In the genomic region with DNA sequence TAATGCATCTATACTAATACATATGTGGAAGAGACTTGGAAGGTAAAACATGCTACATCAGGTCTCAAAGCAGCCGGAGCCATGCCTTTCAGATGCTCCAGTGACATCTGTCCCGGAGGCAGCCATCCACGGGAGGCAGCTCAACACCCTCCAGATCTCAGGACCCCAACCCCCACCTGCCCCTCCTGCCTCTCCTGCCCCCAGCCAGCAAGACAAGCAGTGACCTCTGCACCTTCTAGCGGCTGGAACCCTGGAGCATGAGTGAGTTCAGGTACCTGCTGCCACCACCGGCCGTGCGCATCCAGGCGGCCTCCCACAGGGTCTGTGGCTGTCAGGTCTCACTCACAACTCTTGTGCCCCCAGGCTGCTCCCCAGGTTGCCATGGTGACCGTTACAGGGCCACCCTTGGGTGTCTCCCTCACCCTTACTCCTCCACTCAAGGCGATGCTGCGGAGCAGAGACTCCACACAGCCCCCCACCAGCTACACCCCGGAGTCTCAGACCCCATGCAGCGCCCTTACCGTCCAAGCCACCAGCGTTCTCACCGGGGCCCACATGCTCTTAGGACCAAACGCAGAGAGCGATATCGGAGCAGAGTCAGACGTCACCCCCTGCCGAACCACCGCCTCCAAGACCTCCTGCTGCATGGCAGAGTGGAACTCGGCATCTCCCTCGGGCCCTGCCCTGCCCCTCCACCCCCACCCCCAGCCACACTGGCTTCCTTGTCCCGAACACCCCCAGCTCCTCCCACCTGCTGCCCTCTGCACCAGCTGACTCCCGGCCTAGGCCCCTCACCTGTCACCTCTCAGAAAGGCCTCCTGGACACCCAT, we compare ENCODE assay signal across 21 cellular contexts. TPM values are rescaled to one million over a fixed set of nuclear protein-coding genes. Genes with fewer than 3 reads are reported as not detected.
A peak's percentile ranks its signal among the peaks of the same experiment; 100 is the strongest.
DNase-seq lines count a peak whose midpoint lies in the region; ATAC-seq and TF ChIP-seq lines count a peak whose summit lies in the region.
"Had no signal": no experiment of that assay in that cellular context is flagged by ENCODE, and none has a peak within 500 bp of the region (broad histone marks: within the 10 kb centered on the region; RNA-seq: fewer than 3 reads in every experiment).

No MANE protein-coding gene starts in this region.

- H3K4me1 Mint-ChIP-seq in activated CD4-positive, alpha-beta memory T cell treated with anti-CD3 and anti-CD28 coated beads, Interleukin-2, amount 10 ng/mL, durations not matched to agents 7 days and 5 days: no peaks in the 10 kb centered on the region
- no peaks in the 10 kb centered on the region for H3K4me1 Mint-ChIP-seq in activated CD4-positive, alpha-beta memory T cell treated with anti-CD3 and anti-CD28 coated beads for 36 hours (ENCODE audit: low read depth)
- H3K4me1 Mint-ChIP-seq in glutamatergic neuron (ENCODE audit: low read depth, unreplicated experiment): peaks cover 10% of the 10 kb centered on the region
- no peaks in the 10 kb centered on the region for H3K4me1 Mint-ChIP-seq in CD8-positive, alpha-beta T cell (ENCODE audit: low read depth)
- H3K4me1 Mint-ChIP-seq: CD14-positive monocyte, H9 had no signal

- no peaks in the 10 kb centered on the region for H3K4me1 ChIP-seq in CD8-positive, alpha-beta T cell (ENCODE audit: insufficient read depth, low read length)

- H3K27me3 Mint-ChIP-seq in activated CD4-positive, alpha-beta memory T cell treated with anti-CD3 and anti-CD28 coated beads, Interleukin-2, amount 10 ng/mL, durations not matched to agents 7 days and 5 days: no peaks in the 10 kb centered on the region
- no peaks in the 10 kb centered on the region for H3K27me3 Mint-ChIP-seq in activated CD4-positive, alpha-beta memory T cell treated with anti-CD3 and anti-CD28 coated beads for 36 hours
- H3K27me3 Mint-ChIP-seq in glutamatergic neuron (ENCODE audit: unreplicated experiment): peaks cover 7% of the 10 kb centered on the region
- H3K27me3 Mint-ChIP-seq in CD8-positive, alpha-beta T cell (ENCODE audit: low read depth): no peaks in the 10 kb centered on the region

- H3K4me3 Mint-ChIP-seq in activated CD4-positive, alpha-beta memory T cell treated with anti-CD3 and anti-CD28 coated beads, Interleukin-2, amount 10 ng/mL, durations not matched to agents 7 days and 5 days: no peak overlapping the region
- no peak overlapping the region for H3K4me3 Mint-ChIP-seq in activated CD4-positive, alpha-beta memory T cell treated with anti-CD3 and anti-CD28 coated beads for 36 hours
- H3K4me3 Mint-ChIP-seq in glutamatergic neuron (ENCODE audit: unreplicated experiment): peak overlapping the region; percentile 46
- no peak overlapping the region for H3K4me3 Mint-ChIP-seq in CD8-positive, alpha-beta T cell
- H3K4me3 Mint-ChIP-seq: CD14-positive monocyte, H9 had no signal

- H3K9me3 Mint-ChIP-seq in activated CD4-positive, alpha-beta memory T cell treated with anti-CD3 and anti-CD28 coated beads, Interleukin-2, amount 10 ng/mL, durations not matched to agents 7 days and 5 days: no peaks in the 10 kb centered on the region
- no peaks in the 10 kb centered on the region for H3K9me3 Mint-ChIP-seq in activated CD4-positive, alpha-beta memory T cell treated with anti-CD3 and anti-CD28 coated beads for 36 hours
- peaks cover 4% of the 10 kb centered on the region for H3K9me3 Mint-ChIP-seq in glutamatergic neuron (ENCODE audit: unreplicated experiment)
- H3K9me3 Mint-ChIP-seq in CD8-positive, alpha-beta T cell: no peaks in the 10 kb centered on the region
- H3K9me3 Mint-ChIP-seq: CD14-positive monocyte, H9 had no signal

- H3K4me3 ChIP-seq in H7 (ENCODE audit: insufficient read depth, low read depth, low read length): no peak overlapping the region
- no peak overlapping the region for H3K4me3 ChIP-seq in CD8-positive, alpha-beta T cell (ENCODE audit: low read depth, low read length)

- H3K36me3 Mint-ChIP-seq in activated CD4-positive, alpha-beta memory T cell treated with anti-CD3 and anti-CD28 coated beads, Interleukin-2, amount 10 ng/mL, durations not matched to agents 7 days and 5 days (ENCODE audit: low read depth): peaks cover 70% of the 10 kb centered on the region
- H3K36me3 Mint-ChIP-seq in activated CD4-positive, alpha-beta memory T cell treated with anti-CD3 and anti-CD28 coated beads for 36 hours: peaks cover 45% of the 10 kb centered on the region
- H3K36me3 Mint-ChIP-seq in glutamatergic neuron (ENCODE audit: unreplicated experiment): peaks cover 5% of the 10 kb centered on the region
- peaks cover 88% of the 10 kb centered on the region for H3K36me3 Mint-ChIP-seq in CD8-positive, alpha-beta T cell

- peaks cover 9% of the 10 kb centered on the region for H3K36me3 ChIP-seq in H7 (replicated peaks; ENCODE audit: control insufficient read depth, insufficient read depth, low read length)
- H3K36me3 ChIP-seq in CD8-positive, alpha-beta T cell (ENCODE audit: insufficient read depth, low read length): peaks cover 48% of the 10 kb centered on the region

- no peak for DNase-seq in activated CD4-positive, alpha-beta memory T cell treated with anti-CD3 and anti-CD28 coated beads, Interleukin-2, amount 10 ng/mL, durations not matched to agents 7 days and 5 days
- DNase-seq in activated CD4-positive, alpha-beta memory T cell treated with anti-CD3 and anti-CD28 coated beads for 36 hours: no peak
- peak; percentile 50 for DNase-seq in H7
- DNase-seq in glutamatergic neuron: no peak
- DNase-seq in sciatic nerve (ENCODE audit: low spot score): no peak
- DNase-seq in NOMO-1 treated with dmso at 0.1 percent for 144 hours (lab: John Stamatoyannopoulos, UW; ENCODE audit: unreplicated experiment): no peak
- DNase-seq in CD8-positive, alpha-beta T cell: no peak
- DNase-seq: 8988T, AML-193, DMS79 treated with DMSO at 0.1 percent for 48 hours, H9, NCI-H1105, NCI-H146, NCI-H2029, NCI-H226, NCI-H510A treated with DMSO at 0.1 percent for 48 hours, NCI-H748 treated with DMSO at 0.1 percent for 48 hours had no signal

- no peaks in the 10 kb centered on the region for H3K27me3 ChIP-seq in H7 (ENCODE audit: control insufficient read depth, insufficient read depth, low read length)
- no peaks in the 10 kb centered on the region for H3K27me3 ChIP-seq in CD8-positive, alpha-beta T cell (ENCODE audit: insufficient read depth, low read length)

- H3K9me3 ChIP-seq in CD8-positive, alpha-beta T cell (ENCODE audit: low read length): no peaks in the 10 kb centered on the region

- CTCF ChIA-PET in activated CD4-positive, alpha-beta memory T cell treated with anti-CD3 and anti-CD28 coated beads, Interleukin-2, amount 10 ng/mL, durations not matched to agents 7 days and 5 days (lab: Charles Lee): no interaction called here
- CTCF ChIA-PET in activated CD4-positive, alpha-beta memory T cell treated with anti-CD3 and anti-CD28 coated beads for 36 hours (lab: Charles Lee): interaction anchor here (1.2 kb wide), 1 partner anchor 140 kb away, joined by 6 read pairs; no protein-coding TSS in a partner anchor
- CTCF ChIA-PET in CD8-positive, alpha-beta T cell (lab: Charles Lee): interaction anchor here (0.9 to 1.1 kb wide), 2 partner anchors 29 to 139 kb away, joined by 4 read pairs; no protein-coding TSS in a partner anchor

- POLR2A ChIA-PET in activated CD4-positive, alpha-beta memory T cell treated with anti-CD3 and anti-CD28 coated beads, Interleukin-2, amount 10 ng/mL, durations not matched to agents 7 days and 5 days (lab: Charles Lee): no interaction called here
- POLR2A ChIA-PET in activated CD4-positive, alpha-beta memory T cell treated with anti-CD3 and anti-CD28 coated beads for 36 hours (lab: Charles Lee): no interaction called here
- POLR2A ChIA-PET in CD8-positive, alpha-beta T cell (lab: Charles Lee): no interaction called here

- peak; percentile 13 for ATAC-seq in sciatic nerve
- ATAC-seq in CD8-positive, alpha-beta T cell: no peak
- ATAC-seq: Panc1, SK-N-SH treated with all-trans-retinoic acid at 6 μM for 48 hours had no signal

- peak overlapping the region; percentile 26 for H3K27ac Mint-ChIP-seq in activated CD4-positive, alpha-beta memory T cell treated with anti-CD3 and anti-CD28 coated beads, Interleukin-2, amount 10 ng/mL, durations not matched to agents 7 days and 5 days
- no peak overlapping the region for H3K27ac Mint-ChIP-seq in activated CD4-positive, alpha-beta memory T cell treated with anti-CD3 and anti-CD28 coated beads for 36 hours
- peak overlapping the region; percentile 92 for H3K27ac Mint-ChIP-seq in glutamatergic neuron (ENCODE audit: unreplicated experiment)
- no peak overlapping the region for H3K27ac Mint-ChIP-seq in CD8-positive, alpha-beta T cell

- intact Hi-C loops in activated CD4-positive, alpha-beta memory T cell treated with anti-CD3 and anti-CD28 coated beads for 36 hours (cut with micrococcal nuclease): no loop called here
- intact Hi-C loops in sciatic nerve (cut with DNase I): no loop called here
- intact Hi-C loops in CD8-positive, alpha-beta T cell (cut with DNase I, micrococcal nuclease): no loop called here

- no peak for TF ChIP-seq CTCF in glutamatergic neuron (IDR thresholded peaks at IDR 0.05; ENCODE audit: partially characterized antibody, unreplicated experiment)
- no peak for TF ChIP-seq CTCF in CD8-positive, alpha-beta T cell (IDR thresholded peaks at IDR 0.05)

- H3K27ac ChIP-seq in CD8-positive, alpha-beta T cell (ENCODE audit: low read depth, low read length): no peak overlapping the region
- H3K27ac ChIP-seq: KMS-11 had no signal

RNA-seq across cellular contexts. Expression of a gene that starts 34.7 kb away (rescaled TPM):
- total RNA-seq in activated CD4-positive, alpha-beta memory T cell treated with anti-CD3 and anti-CD28 coated beads, Interleukin-2, amount 10 ng/mL, durations not matched to agents 7 days and 5 days: 10 to 100 TPM; 68.7 to 73.4 TPM
- total RNA-seq in activated CD4-positive, alpha-beta memory T cell treated with anti-CD3 and anti-CD28 coated beads for 36 hours: 10 to 100 TPM; 54.4 to 55.0 TPM
- total RNA-seq in H7 (2014; rRNA removed; shearing (Covaris generic)): 54.8 and 57.2 TPM in 2 replicates
- total RNA-seq in glutamatergic neuron (ENCODE audit: unreplicated experiment) (145 TPM), sciatic nerve (27.3 TPM)
- total RNA-seq in CD8-positive, alpha-beta T cell: 10 to 100 TPM; 93.5 to 95.0 TPM

RNA-seq across cellular contexts. Expression of a gene that starts 59.1 kb away (rescaled TPM):
- 10 to 100 TPM; 38.5 to 41.0 TPM for total RNA-seq in activated CD4-positive, alpha-beta memory T cell treated with anti-CD3 and anti-CD28 coated beads, Interleukin-2, amount 10 ng/mL, durations not matched to agents 7 days and 5 days
- 10 to 100 TPM; 33.2 to 34.9 TPM for total RNA-seq in activated CD4-positive, alpha-beta memory T cell treated with anti-CD3 and anti-CD28 coated beads for 36 hours
- total RNA-seq in H7 (2014; rRNA removed; shearing (Covaris generic)): 8.2 and 9.7 TPM in 2 replicates
- total RNA-seq in glutamatergic neuron (ENCODE audit: unreplicated experiment) (23.0 TPM), sciatic nerve (36.3 TPM)
- total RNA-seq in CD8-positive, alpha-beta T cell: 10 to 100 TPM; 21.8 to 27.4 TPM

Comparison
In these comparisons a context has a peak if more than half of its experiments do, and no peak if none do; other contexts are left out.
1. H3K27ac Mint-ChIP-seq: peak in activated CD4-positive, alpha-beta memory T cell treated with anti-CD3 and anti-CD28 coated beads, Interleukin-2, amount 10 ng/mL, durations not matched to agents 7 days and 5 days (single experiment) and glutamatergic neuron (single experiment); none in activated CD4-positive, alpha-beta memory T cell treated with anti-CD3 and anti-CD28 coated beads for 36 hours (single experiment) and CD8-positive, alpha-beta T cell (single experiment).